In the genomic region with DNA sequence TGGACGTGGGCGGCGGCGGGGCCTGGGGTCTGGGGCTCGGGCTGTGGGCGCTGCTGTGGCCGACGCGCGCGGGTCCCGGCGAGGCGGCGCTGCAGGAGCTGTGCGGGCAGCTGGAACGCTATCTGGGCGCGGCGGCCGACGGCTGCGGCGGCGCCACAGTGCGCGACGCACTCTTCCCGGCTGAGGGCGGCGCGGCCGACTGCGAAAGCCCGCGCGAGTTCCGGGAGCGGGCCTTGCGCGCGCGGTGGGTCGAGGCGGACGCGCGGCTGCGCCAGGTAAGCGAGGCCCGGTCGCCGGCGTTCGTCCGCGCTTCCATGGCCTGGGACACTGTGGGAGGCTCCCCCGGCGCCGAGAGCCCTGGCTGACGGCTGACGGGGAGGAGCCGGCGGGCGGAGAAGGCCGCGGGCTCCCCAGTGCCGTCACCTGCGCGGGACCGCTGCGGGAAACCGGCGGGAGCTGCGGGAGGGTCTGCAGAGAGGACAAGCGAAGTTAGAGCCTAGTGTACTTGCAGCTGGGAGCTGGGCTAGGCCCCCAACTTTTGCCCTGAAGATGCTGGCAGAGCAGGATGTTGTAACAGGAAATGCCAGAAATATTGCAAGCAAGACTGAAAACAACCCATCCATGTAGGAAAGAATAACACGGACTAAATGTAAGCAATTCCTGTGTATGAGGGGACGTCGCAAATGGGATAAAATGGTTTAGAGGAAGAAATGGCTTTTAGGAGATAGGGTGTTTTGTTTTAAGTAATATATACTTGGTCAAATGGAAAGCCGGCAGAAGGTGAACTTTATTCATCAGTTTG, we compare ENCODE assay signal across 8 cellular contexts.
DNase-seq lines count a peak whose midpoint lies in the region; ATAC-seq and TF ChIP-seq lines count a peak whose summit lies in the region.

No MANE protein-coding gene starts in this region.

- H3K36me3 Mint-ChIP-seq in activated T-cell treated with anti-CD3 and anti-CD28 coated beads, Interleukin-2, amount 50 U/mL, for 24 hours (ENCODE audit: low read depth) = peaks cover 35% of the 10 kb centered on the region

- H3K27ac Mint-ChIP-seq in activated T-cell treated with anti-CD3 and anti-CD28 coated beads, Interleukin-2, amount 50 U/mL, for 24 hours = peak overlapping the region; percentile 92

- H3K4me3 Mint-ChIP-seq in activated T-cell treated with anti-CD3 and anti-CD28 coated beads, Interleukin-2, amount 50 U/mL, for 24 hours = peak overlapping the region; percentile 82

- no peaks in the 10 kb centered on the region for H3K9me3 ChIP-seq in neuron (ENCODE audit: low read length)

- H2AFZ ChIP-seq in neuron (ENCODE audit: low read depth, low read length) = peak overlapping the region; percentile 76

- ATAC-seq in HG02588 (IDR thresholded peaks at IDR 0.05; ENCODE audit: unreplicated experiment) = peak; percentile 24
- ATAC-seq in HG02970 (IDR thresholded peaks at IDR 0.05; ENCODE audit: low FRiP score, unreplicated experiment) = no peak

- TF ChIP-seq CTCF in fibroblast of mammary gland (conservative IDR thresholded peaks at IDR 0.05; ENCODE audit: control insufficient read depth, insufficient read depth, low read depth, low read length) = no peak

- H3K4me3 ChIP-seq in fibroblast of mammary gland (ENCODE audit: control insufficient read depth, low read depth, low read length) (peak overlapping the region; percentile 87), neuron (ENCODE audit: low read length) (peak overlapping the region; percentile 59)

- peaks cover 12% of the 10 kb centered on the region for H3K4me1 ChIP-seq in neuron (ENCODE audit: insufficient read depth, low read length)

- peak; percentile 9 to 35 for DNase-seq in NCI-H524 (lab: John Stamatoyannopoulos, UW)
- no peak for DNase-seq in NCI-H524 treated with DMSO at 0.1 percent for 48 hours (lab: John Stamatoyannopoulos, UW)
- DNase-seq in NCI-H226 = peak; percentile 72
- no peak for DNase-seq in activated T-cell treated with anti-CD3 and anti-CD28 coated beads, Interleukin-2, amount 50 U/mL, for 24 hours
- DNase-seq in fibroblast of mammary gland (ENCODE audit: low read depth) = peak; percentile 45

- no peaks in the 10 kb centered on the region for H3K27me3 Mint-ChIP-seq in activated T-cell treated with anti-CD3 and anti-CD28 coated beads, Interleukin-2, amount 50 U/mL, for 24 hours

- no peaks in the 10 kb centered on the region for H3K9me3 Mint-ChIP-seq in activated T-cell treated with anti-CD3 and anti-CD28 coated beads, Interleukin-2, amount 50 U/mL, for 24 hours

- H3K4me1 Mint-ChIP-seq in activated T-cell treated with anti-CD3 and anti-CD28 coated beads, Interleukin-2, amount 50 U/mL, for 24 hours (ENCODE audit: low read depth) = peaks cover 47% of the 10 kb centered on the region

- H3K36me3 ChIP-seq in neuron (ENCODE audit: insufficient read depth, low read length) = peaks cover 13% of the 10 kb centered on the region

- H3K27me3 ChIP-seq in neuron (ENCODE audit: insufficient read depth, low read length) = no peaks in the 10 kb centered on the region

Comparison
In these comparisons a context has a peak if more than half of its experiments do, and no peak if none do; other contexts are left out.
1. DNase-seq: peak in NCI-H524 (2 of 2), NCI-H226 (single experiment) and fibroblast of mammary gland (single experiment); none in NCI-H524 treated with DMSO at 0.1 percent for 48 hours (single experiment) and activated T-cell treated with anti-CD3 and anti-CD28 coated beads, Interleukin-2, amount 50 U/mL, for 24 hours (single experiment).